Comparison of ENCODE assay signal across 10 cellular contexts in genomic region chr11:12009617-12010321, GRCh38. TPM values are rescaled to one million over a fixed set of nuclear protein-coding genes. Genes with fewer than 3 reads are reported as not detected.
DNase-seq lines count a peak whose midpoint lies in the region; ATAC-seq and TF ChIP-seq lines count a peak whose summit lies in the region.
"Had no signal": no experiment of that assay in that cellular context is flagged by ENCODE, and none has a peak within 500 bp of the region (broad histone marks: within the 10 kb centered on the region; RNA-seq: fewer than 3 reads in every experiment).

No MANE protein-coding gene starts in this region.

- H3K36me3 ChIP-seq in mesendoderm (ENCODE audit: control insufficient read depth, insufficient read depth, low read length): no peaks in the 10 kb centered on the region
- no peaks in the 10 kb centered on the region for H3K36me3 ChIP-seq in vagina
- H3K36me3 ChIP-seq: neutrophil had no signal

- peak overlapping the region; percentile 42 for H3K18ac ChIP-seq in mesendoderm (ENCODE audit: low read length)

- H4K5ac ChIP-seq in mesendoderm (ENCODE audit: low read length): no peak overlapping the region

- peaks cover 3% of the 10 kb centered on the region for H3K4me1 ChIP-seq in mesendoderm (ENCODE audit: control insufficient read depth, low read depth, low read length)
- peaks cover 42% of the 10 kb centered on the region for H3K4me1 ChIP-seq in vagina

- H3K4me3 ChIP-seq in choroid plexus epithelial cell (ENCODE audit: low read depth, low read length): peak overlapping the region; percentile 67
- H3K4me3 ChIP-seq in mesendoderm (ENCODE audit: low read length): no peak overlapping the region
- H3K4me3 ChIP-seq in vagina: peak overlapping the region; percentile 60 to 80

- no peak overlapping the region for H2BK5ac ChIP-seq in mesendoderm (ENCODE audit: low read length)

- peak overlapping the region; percentile 66 for H3K4me3 Mint-ChIP-seq in stimulated activated naive CD8-positive, alpha-beta T cell treated with anti-CD3 and anti-CD28 coated beads, Interleukin-15, Interleukin-2, amounts not matched to agents 100 ng/mL and 50 ng/mL, for 24 hours

- peaks cover 76% of the 10 kb centered on the region for H3K27me3 Mint-ChIP-seq in stimulated activated naive CD8-positive, alpha-beta T cell treated with anti-CD3 and anti-CD28 coated beads, Interleukin-15, Interleukin-2, amounts not matched to agents 100 ng/mL and 50 ng/mL, for 24 hours

- intact Hi-C loops in vagina (cut with DNase I): no loop called here

- TF ChIP-seq POLR2A in vagina (IDR thresholded peaks at IDR 0.05): no peak

- peak overlapping the region; percentile 63 for H3K56ac ChIP-seq in mesendoderm (ENCODE audit: low read length)

- no peak overlapping the region for H3K23ac ChIP-seq in mesendoderm (ENCODE audit: low read length)

- no peak for DNase-seq in stimulated activated naive CD8-positive, alpha-beta T cell treated with anti-CD3 and anti-CD28 coated beads, Interleukin-15, Interleukin-2, amounts not matched to agents 100 U/mL and 50 U/mL, for 24 hours
- DNase-seq in choroid plexus epithelial cell (ENCODE audit: low read depth) (no peak), mesendoderm (peak; percentile 61), vagina (ENCODE audit: extremely low spot score in 2 of 2) (no peak), NCI-H226 (no peak), NCI-H2196 treated with DMSO at 0.1 percent for 48 hours (lab: John Stamatoyannopoulos, UW; ENCODE audit: unreplicated experiment) (no peak)

- no peaks in the 10 kb centered on the region for H3K36me3 Mint-ChIP-seq in stimulated activated naive CD8-positive, alpha-beta T cell treated with anti-CD3 and anti-CD28 coated beads, Interleukin-15, Interleukin-2, amounts not matched to agents 100 ng/mL and 50 ng/mL, for 24 hours (ENCODE audit: low read depth)

- no peaks in the 10 kb centered on the region for H3K79me2 ChIP-seq in mesendoderm (ENCODE audit: control insufficient read depth, insufficient read depth, low read length)

- H3K27me3 ChIP-seq in mesendoderm (ENCODE audit: insufficient read depth, low read length, poor library complexity) (no peaks in the 10 kb centered on the region), vagina (no peaks in the 10 kb centered on the region)

- no CpG with 5 or more reads among the region's 15 CpGs for WGBS in mesendoderm (ENCODE audit: extremely low coverage, insufficient coverage, low lambda C conversion rate)

- ATAC-seq in stimulated activated naive CD8-positive, alpha-beta T cell treated with anti-CD3 and anti-CD28 coated beads, Interleukin-15, Interleukin-2, amounts not matched to agents 100 U/mL and 50 U/mL, for 24 hours: no peak
- ATAC-seq in HG02623 (IDR thresholded peaks at IDR 0.05; ENCODE audit: unreplicated experiment): no peak

- no peak overlapping the region for H3K4ac ChIP-seq in mesendoderm (ENCODE audit: low read depth, low read length)

- H3K27ac Mint-ChIP-seq in stimulated activated naive CD8-positive, alpha-beta T cell treated with anti-CD3 and anti-CD28 coated beads, Interleukin-15, Interleukin-2, amounts not matched to agents 100 ng/mL and 50 ng/mL, for 24 hours: no peak overlapping the region

- H3K27ac ChIP-seq in mesendoderm (ENCODE audit: low read depth, low read length) (no peak overlapping the region), vagina (peak overlapping the region; percentile 12)
- H3K27ac ChIP-seq: neutrophil, SK-N-MC had no signal

- no peak overlapping the region for H4K8ac ChIP-seq in mesendoderm (ENCODE audit: low read depth, low read length)

- no peak overlapping the region for H2BK15ac ChIP-seq in mesendoderm (replicated peaks; ENCODE audit: low read depth)

- no peaks in the 10 kb centered on the region for H3K9me3 ChIP-seq in vagina
- H3K9me3 ChIP-seq: neutrophil had no signal

- no peak overlapping the region for H2BK120ac ChIP-seq in mesendoderm (ENCODE audit: low read depth, low read length)

- no peak overlapping the region for H2AK5ac ChIP-seq in mesendoderm (ENCODE audit: low read length)

- peak overlapping the region; percentile 71 for H3K4me2 ChIP-seq in mesendoderm (ENCODE audit: low read length)

- no peaks in the 10 kb centered on the region for H3K9me3 Mint-ChIP-seq in stimulated activated naive CD8-positive, alpha-beta T cell treated with anti-CD3 and anti-CD28 coated beads, Interleukin-15, Interleukin-2, amounts not matched to agents 100 ng/mL and 50 ng/mL, for 24 hours

- peak overlapping the region; percentile 4 for H3K9ac ChIP-seq in mesendoderm (ENCODE audit: low read length)

- TF ChIP-seq CTCF in choroid plexus epithelial cell (conservative IDR thresholded peaks at IDR 0.05; ENCODE audit: low read depth, low read length) (no peak), vagina (IDR thresholded peaks at IDR 0.05) (no peak)

- peaks cover 11% of the 10 kb centered on the region for H3K79me1 ChIP-seq in mesendoderm (ENCODE audit: low read length)

- peaks cover 13% of the 10 kb centered on the region for H3K4me1 Mint-ChIP-seq in stimulated activated naive CD8-positive, alpha-beta T cell treated with anti-CD3 and anti-CD28 coated beads, Interleukin-15, Interleukin-2, amounts not matched to agents 100 ng/mL and 50 ng/mL, for 24 hours (ENCODE audit: low read depth)

RNA-seq across cellular contexts. Expression of gene DKK3, which starts 1.3 kb away (rescaled TPM):
- polyA plus RNA-seq in mesendoderm (2013, experiment 1 of 2): 17.5 TPM
- polyA plus RNA-seq in mesendoderm (2013, experiment 2 of 2): 17.2 TPM
- total RNA-seq in vagina: 110 TPM
